In genomic region chr6:118485601-118486550, GRCh38 we compare ENCODE assay signal across 10 cellular contexts.
DNase-seq lines count a peak whose midpoint lies in the region; ATAC-seq and TF ChIP-seq lines count a peak whose summit lies in the region.
"Had no signal": no experiment of that assay in that cellular context is flagged by ENCODE, and none has a peak within 500 bp of the region (broad histone marks: within the 10 kb centered on the region; RNA-seq: fewer than 3 reads in every experiment).

No MANE protein-coding gene starts in this region.

- no peak for TF ChIP-seq EP300 in esophagus muscularis mucosa (IDR thresholded peaks at IDR 0.05)

- no peak overlapping the region for H3K4me3 ChIP-seq in esophagus muscularis mucosa
- H3K4me3 ChIP-seq: heart right ventricle had no signal

- peaks cover 0 to 45% (median 21%) of the 10 kb centered on the region in 4 donors for H3K36me3 ChIP-seq in esophagus muscularis mucosa

- WGBS in esophagus muscularis mucosa, result 89% methylated on average over 2 of the region's 2 CpGs

- TF ChIP-seq CTCF in esophagus muscularis mucosa (IDR thresholded peaks at IDR 0.05), result no peak

- no peak for TF ChIP-seq POLR2A in esophagus muscularis mucosa (IDR thresholded peaks at IDR 0.05; ENCODE audit: low read depth)

- H3K9me3 ChIP-seq in esophagus muscularis mucosa, result peaks cover 0 to 16% (median 9%) of the 10 kb centered on the region in 4 donors

- intact Hi-C loops in esophagus muscularis mucosa (cut with DNase I), result no loop called here

- H3K27ac ChIP-seq in esophagus muscularis mucosa (replicated peaks in 1 of 4), result no peak overlapping the region
- H3K27ac ChIP-seq: heart right ventricle had no signal

- peak; percentile 92 for ATAC-seq in GM18873 (IDR thresholded peaks at IDR 0.05; ENCODE audit: low FRiP score, unreplicated experiment)
- ATAC-seq in GM21717 (IDR thresholded peaks at IDR 0.05; ENCODE audit: unreplicated experiment), result peak; percentile 95
- peak; percentile 98 for ATAC-seq in HG03442 (IDR thresholded peaks at IDR 0.05; ENCODE audit: unreplicated experiment)
- ATAC-seq: heart right ventricle had no signal

- no peaks in the 10 kb centered on the region for H3K27me3 ChIP-seq in esophagus muscularis mucosa
- H3K27me3 ChIP-seq: heart right ventricle had no signal

- no peaks in the 10 kb centered on the region for H3K4me1 ChIP-seq in esophagus muscularis mucosa

- DNase-seq in medulla oblongata (ENCODE audit: extremely low spot score) (peak; percentile 91), esophagus muscularis mucosa (ENCODE audit: extremely low spot score) (no peak), dermis blood vessel endothelial cell (no peak), NCI-H510A (lab: John Stamatoyannopoulos, UW) (no peak)
- DNase-seq: activated naive CD8-positive, alpha-beta T cell treated with anti-CD3 and anti-CD28 coated beads, Interleukin-2, amount 10 ng/mL, durations not matched to agents 7 days and 5 days; heart right ventricle; MV-4-11 had no signal
